10 cellular contexts compared by ENCODE assay signal in the genomic region with DNA sequence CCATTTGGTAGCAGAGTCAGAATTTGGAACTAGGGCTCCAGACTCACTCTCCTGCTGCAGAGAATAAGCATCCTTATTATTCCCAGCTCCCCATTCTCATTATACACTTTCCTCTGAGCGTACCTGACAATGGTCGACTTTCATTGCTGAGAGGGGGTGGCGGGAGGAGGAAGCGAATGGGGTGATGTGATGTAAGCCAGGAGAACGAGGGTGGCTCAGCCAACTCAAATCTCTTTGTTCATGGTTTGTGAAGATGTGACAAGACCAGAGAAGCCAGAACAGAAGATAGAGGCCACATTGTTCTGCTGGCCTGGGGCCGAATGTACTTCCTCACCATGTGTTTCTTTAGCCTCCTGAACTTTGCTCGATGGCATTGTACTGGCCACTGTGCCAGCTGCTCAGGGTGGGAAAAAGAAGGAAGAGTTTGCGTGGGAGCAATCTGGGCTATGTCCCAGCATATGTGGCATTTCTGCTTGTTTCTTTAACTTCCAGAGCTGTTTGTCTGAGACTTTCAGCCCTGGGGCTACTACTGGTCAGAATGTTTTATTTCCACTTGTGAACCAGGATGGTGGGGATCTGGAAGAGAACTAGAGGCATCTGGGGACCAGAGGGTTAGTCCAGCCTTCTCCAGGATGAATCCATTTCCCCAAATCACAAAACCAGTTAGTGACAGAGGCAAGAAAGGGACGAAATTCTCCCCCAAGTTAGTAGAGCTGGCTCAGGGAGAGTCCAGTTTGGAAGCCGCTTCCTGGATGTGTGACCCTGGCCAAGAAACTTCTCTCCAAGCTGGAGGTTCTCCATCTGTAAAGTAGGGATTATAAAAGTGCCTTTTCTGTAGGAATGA.
DNase-seq lines count a peak whose midpoint lies in the region.
"Had no signal": no experiment of that assay in that cellular context is flagged by ENCODE, and none has a peak within 500 bp of the region (broad histone marks: within the 10 kb centered on the region; RNA-seq: fewer than 3 reads in every experiment).

No MANE protein-coding gene starts in this region.

- no peak overlapping the region for H3K23ac ChIP-seq in trophoblast cell (ENCODE audit: low read length)

- no peaks in the 10 kb centered on the region for H3K36me3 ChIP-seq in BLaER1 treated with 17β-estradiol and CSF1 and Interleukin-3, amounts not matched to agents 10 nM and 100 nM
- no peaks in the 10 kb centered on the region for H3K36me3 ChIP-seq in trophoblast cell (ENCODE audit: control insufficient read depth in 1 of 2, insufficient read depth in 2 of 2, low read length in 2 of 2)

- DNase-seq in RPMI7951 (ENCODE audit: low read depth) (peak; percentile 99), foreskin melanocyte (peak; percentile 100), trophoblast cell (peak in 1 of 2 donors; percentile 48), NCI-H2029 treated with DMSO at 0.1 percent for 48 hours (lab: John Stamatoyannopoulos, UW) (no peak), COLO668 (lab: John Stamatoyannopoulos, UW; ENCODE audit: unreplicated experiment) (no peak), NCI-H1417 treated with DMSO at 0.1 percent for 48 hours (lab: John Stamatoyannopoulos, UW) (no peak)
- DNase-seq in central memory CD4-positive, alpha-beta T cell, result no peak
- DNase-seq: cortex of kidney, GOT3 had no signal

- no CpG with 5 or more reads among the region's 10 CpGs for WGBS in trophoblast cell (ENCODE audit: extremely low coverage, insufficient coverage, insufficient read length)

- H2AK5ac ChIP-seq in trophoblast cell (ENCODE audit: low read length), result no peak overlapping the region

- H2AFZ ChIP-seq in trophoblast cell (ENCODE audit: insufficient read depth, low read length, poor library complexity), result no peak overlapping the region

- H4K8ac ChIP-seq in trophoblast cell (ENCODE audit: low read depth, low read length), result no peak overlapping the region

- H3K14ac ChIP-seq in trophoblast cell (ENCODE audit: low read length), result no peak overlapping the region

- H3K4me3 ChIP-seq in BLaER1 treated with 17β-estradiol and CSF1 and Interleukin-3, amounts not matched to agents 10 nM and 100 nM, result no peak overlapping the region
- no peak overlapping the region for H3K4me3 ChIP-seq in trophoblast cell (ENCODE audit: low read depth, low read length)

- 0 out of 22 replicates have a peak overlapping the region, but pooled peaks of 1 of the 11 experiments have one; percentile 8 for H3K9ac ChIP-seq in BLaER1 treated with 17β-estradiol and CSF1 and Interleukin-3, amounts not matched to agents 10 nM and 100 nM
- H3K9ac ChIP-seq in trophoblast cell (ENCODE audit: low read length), result no peak overlapping the region

- H3K18ac ChIP-seq in trophoblast cell (ENCODE audit: low read length), result peak overlapping the region; percentile 38

- H4K12ac ChIP-seq in trophoblast cell (ENCODE audit: low read depth, low read length), result no peak overlapping the region

- H2BK120ac ChIP-seq in trophoblast cell (ENCODE audit: insufficient read depth, low read length, poor library complexity), result no peak overlapping the region

- H3K4ac ChIP-seq in trophoblast cell (ENCODE audit: low read depth, low read length), result no peak overlapping the region

- peak overlapping the region in 7 of 11 experiments; percentile 4 to 32 (median 24); a peak in 6 of 22 replicates for H3K27ac ChIP-seq in BLaER1 treated with 17β-estradiol and CSF1 and Interleukin-3, amounts not matched to agents 10 nM and 100 nM
- peak overlapping the region; percentile 11 for H3K27ac ChIP-seq in trophoblast cell (ENCODE audit: low read depth, low read length)

- peaks cover 34 to 59% (median 52%) of the 10 kb centered on the region in 10 experiments for H3K4me1 ChIP-seq in BLaER1 treated with 17β-estradiol and CSF1 and Interleukin-3, amounts not matched to agents 10 nM and 100 nM
- peaks cover 8 to 11% of the 10 kb centered on the region in 2 experiments for H3K4me1 ChIP-seq in trophoblast cell (ENCODE audit: control insufficient read depth in 1 of 2, insufficient read depth in 2 of 2, low read length in 2 of 2)

- H4K20me1 ChIP-seq in BLaER1 treated with 17β-estradiol and CSF1 and Interleukin-3, amounts not matched to agents 10 nM and 100 nM, result no peaks in the 10 kb centered on the region

- H3K27me3 ChIP-seq in BLaER1 treated with 17β-estradiol and CSF1 and Interleukin-3, amounts not matched to agents 10 nM and 100 nM, result no peaks in the 10 kb centered on the region
- no peaks in the 10 kb centered on the region for H3K27me3 ChIP-seq in trophoblast cell (ENCODE audit: insufficient read depth, low read length)

- H2BK5ac ChIP-seq in trophoblast cell (ENCODE audit: low read depth, low read length, poor library complexity), result no peak overlapping the region

- H2BK12ac ChIP-seq in trophoblast cell (ENCODE audit: low read length), result peak overlapping the region; percentile 36

- peak overlapping the region; percentile 42 for H4K91ac ChIP-seq in trophoblast cell (ENCODE audit: low read depth, low read length)

- no peaks in the 10 kb centered on the region for H3K79me2 ChIP-seq in trophoblast cell (ENCODE audit: control insufficient read depth, insufficient read depth, low read length, poor library complexity)

- peak overlapping the region; percentile 16 to 56 (median 38); a peak in 21 of 22 replicates for H3K4me2 ChIP-seq in BLaER1 treated with 17β-estradiol and CSF1 and Interleukin-3, amounts not matched to agents 10 nM and 100 nM
- no peak overlapping the region for H3K4me2 ChIP-seq in trophoblast cell (ENCODE audit: low read length)

- H3K79me1 ChIP-seq in trophoblast cell (ENCODE audit: low read length), result peaks cover 3% of the 10 kb centered on the region

- peaks cover 0 to 5% (median 0%) of the 10 kb centered on the region in 11 experiments; a peak in 3 of 22 replicates for H3K9me3 ChIP-seq in BLaER1 treated with 17β-estradiol and CSF1 and Interleukin-3, amounts not matched to agents 10 nM and 100 nM (replicated peaks in 1 of 11)
- no peaks in the 10 kb centered on the region for H3K9me3 ChIP-seq in trophoblast cell (ENCODE audit: insufficient read depth, low read depth, low read length)

Comparison
In these comparisons a context has a peak if more than half of its experiments do, and no peak if none do; other contexts are left out.
1. DNase-seq: peak in RPMI7951 (single experiment) and foreskin melanocyte (single experiment); none in NCI-H2029 treated with DMSO at 0.1 percent for 48 hours (single experiment), central memory CD4-positive, alpha-beta T cell (single experiment), COLO668 (single experiment) and NCI-H1417 treated with DMSO at 0.1 percent for 48 hours (single experiment).